In the genomic region with DNA sequence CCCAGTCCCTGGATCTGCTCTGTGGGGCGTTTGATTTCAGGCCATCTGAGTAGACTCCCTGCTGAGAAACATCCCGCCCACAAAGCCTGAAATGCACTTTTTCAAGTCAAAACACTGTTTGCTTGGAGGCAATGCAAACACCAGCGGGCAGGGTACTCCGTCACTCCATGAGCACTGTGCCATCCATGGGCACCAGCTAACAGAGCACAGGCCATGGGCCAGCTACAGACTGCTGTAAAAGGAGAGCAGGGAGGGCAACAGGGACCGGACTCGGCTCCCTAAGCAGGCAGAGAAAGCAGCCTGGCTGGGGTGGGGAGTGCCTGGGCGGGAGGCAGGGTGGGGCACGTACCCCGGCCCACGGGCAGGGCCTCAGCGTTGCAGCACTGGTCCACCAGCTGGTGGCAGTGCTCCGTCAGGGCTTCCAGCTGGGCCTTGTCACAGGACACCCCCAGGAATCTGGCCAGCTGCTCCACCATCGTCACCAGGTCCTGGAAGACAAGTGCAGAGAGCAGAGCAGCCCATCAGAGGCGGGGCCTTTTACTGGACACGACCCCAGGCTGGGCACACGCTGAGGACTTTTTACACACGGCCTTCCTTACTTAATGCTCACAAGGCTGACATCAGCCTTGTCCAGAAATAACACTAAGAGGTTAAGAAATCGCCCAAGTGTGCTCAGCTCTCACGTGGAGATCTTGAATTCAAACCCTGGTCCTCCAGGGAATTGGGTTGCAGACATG, we compare ENCODE assay signal across 11 cellular contexts. TPM values are rescaled to one million over a fixed set of nuclear protein-coding genes. Genes with fewer than 3 reads are reported as not detected.
A peak's percentile ranks its signal among the peaks of the same experiment; 100 is the strongest.
DNase-seq lines count a peak whose midpoint lies in the region; ATAC-seq and TF ChIP-seq lines count a peak whose summit lies in the region.
"Had no signal": no experiment of that assay in that cellular context is flagged by ENCODE, and none has a peak within 500 bp of the region (broad histone marks: within the 10 kb centered on the region; RNA-seq: fewer than 3 reads in every experiment).

No MANE protein-coding gene starts in this region.

- BruUV-seq in mammary epithelial cell (replicated peaks; lab: Mats Ljungman, UMichigan) = no TSS peak

- H3K27me3 ChIP-seq in ACC112 (ENCODE audit: insufficient read depth, low read length) (no peaks in the 10 kb centered on the region), MG63 (no peaks in the 10 kb centered on the region), esophagus squamous epithelium (peaks cover 0 to 50% (median 0%) of the 10 kb centered on the region in 4 donors), mesendoderm (ENCODE audit: insufficient read depth, low read length, poor library complexity) (no peaks in the 10 kb centered on the region), mammary epithelial cell (ENCODE audit: insufficient read depth, low read length) (peaks cover 3% of the 10 kb centered on the region)

- no peak for TF ChIP-seq POLR2A in esophagus squamous epithelium (IDR thresholded peaks at IDR 0.05)

- in situ Hi-C loops in mammary epithelial cell (cut with MboI; ENCODE audit: low sequenced_read_pairs in 2 of 2) = no loop called here

- H3K56ac ChIP-seq in mesendoderm (ENCODE audit: low read length) = no peak overlapping the region

- H2AFZ ChIP-seq in ACC112 (ENCODE audit: low read length, unreplicated experiment) (no peak overlapping the region), mammary epithelial cell (ENCODE audit: low read depth, low read length) (no peak overlapping the region)

- H3K4ac ChIP-seq in mesendoderm (ENCODE audit: low read depth, low read length) = no peak overlapping the region

- H3K36me3 ChIP-seq in ACC112 (ENCODE audit: insufficient read depth, low read length) = no peaks in the 10 kb centered on the region
- no peaks in the 10 kb centered on the region for H3K36me3 ChIP-seq in MG63
- no peaks in the 10 kb centered on the region for H3K36me3 ChIP-seq in esophagus squamous epithelium
- no peaks in the 10 kb centered on the region for H3K36me3 ChIP-seq in mesendoderm (ENCODE audit: control insufficient read depth, insufficient read depth, low read length)
- H3K36me3 ChIP-seq in mammary epithelial cell (ENCODE audit: insufficient read depth, low read length) = no peaks in the 10 kb centered on the region

- no peak overlapping the region for H3K18ac ChIP-seq in mesendoderm (ENCODE audit: low read length)

- no peak overlapping the region for H2BK15ac ChIP-seq in mesendoderm (replicated peaks; ENCODE audit: low read depth)

- H3K79me2 ChIP-seq in ACC112 (ENCODE audit: control insufficient read depth, insufficient read depth, low read length, unreplicated experiment) (no peaks in the 10 kb centered on the region), mesendoderm (ENCODE audit: control insufficient read depth, insufficient read depth, low read length) (no peaks in the 10 kb centered on the region), mammary epithelial cell (ENCODE audit: insufficient read depth, low read length) (no peaks in the 10 kb centered on the region)

- no peak overlapping the region for H2BK120ac ChIP-seq in mesendoderm (ENCODE audit: low read depth, low read length)

- H3K79me1 ChIP-seq in mesendoderm (ENCODE audit: low read length) = no peaks in the 10 kb centered on the region

- H3K27ac ChIP-seq in ACC112 (ENCODE audit: low read depth, low read length) (peak overlapping the region; percentile 59; the same call in 1 of the 2 replicates), esophagus squamous epithelium (peak overlapping the region in 3 of 4 donors; percentile 53 to 79 (median 74)), mesendoderm (ENCODE audit: low read depth, low read length) (no peak overlapping the region), mammary epithelial cell (ENCODE audit: insufficient read depth, low read depth, low read length) (no peak overlapping the region)
- H3K27ac ChIP-seq: epithelial cell of prostate had no signal

- H3K9ac ChIP-seq in mesendoderm (ENCODE audit: low read length) (no peak overlapping the region), mammary epithelial cell (ENCODE audit: insufficient read depth, low read length) (no peak overlapping the region)

- intact Hi-C loops in esophagus squamous epithelium (cut with DNase I) = no loop called here
- intact Hi-C loops in mammary epithelial cell (cut with micrococcal nuclease) = no loop called here

- H3K4me2 ChIP-seq in mesendoderm (ENCODE audit: low read length) (no peak overlapping the region), mammary epithelial cell (ENCODE audit: insufficient read depth, low read depth, low read length) (no peak overlapping the region)

- CTCF ChIA-PET in mammary epithelial cell (lab: Charles Lee; ENCODE audit: low non-redundant PET) = interaction anchor here (0.5 kb wide), 1 partner anchor 117 kb away, joined by 3 read pairs; no protein-coding TSS in a partner anchor

- no peak overlapping the region for H4K5ac ChIP-seq in mesendoderm (ENCODE audit: low read length)

- WGBS in esophagus squamous epithelium, 2 donors = 49 to 55% methylated on average over 6 to 13 of the region's 19 CpGs
- no CpG with 5 or more reads among the region's 19 CpGs for WGBS in mesendoderm (ENCODE audit: extremely low coverage, insufficient coverage, low lambda C conversion rate)
- WGBS in mammary epithelial cell (ENCODE audit: low coverage, missing lambda C conversion rate) = 55% methylated on average over 16 of the region's 19 CpGs

- H3K4me3 ChIP-seq in ACC112 (ENCODE audit: low read depth, low read length) (no peak overlapping the region), MG63 (no peak overlapping the region), esophagus squamous epithelium (no peak overlapping the region), mesendoderm (ENCODE audit: low read length) (no peak overlapping the region), mammary epithelial cell (replicated peaks in 1 of 3; ENCODE audit: insufficient read depth in 1 of 3, low read depth in 2 of 3, low read length in 3 of 3) (no peak overlapping the region)

- H3K4me1 ChIP-seq in ACC112 (ENCODE audit: control insufficient read depth, insufficient read depth, low read length, unreplicated experiment) (peaks cover 22% of the 10 kb centered on the region), esophagus squamous epithelium (peaks cover 3 to 40% (median 10%) of the 10 kb centered on the region in 3 donors), mesendoderm (ENCODE audit: control insufficient read depth, low read depth, low read length) (no peaks in the 10 kb centered on the region), mammary epithelial cell (ENCODE audit: insufficient read depth, low read length) (no peaks in the 10 kb centered on the region)

- ATAC-seq in GM21717 (IDR thresholded peaks at IDR 0.05; ENCODE audit: unreplicated experiment) (no peak), GM18502 (IDR thresholded peaks at IDR 0.05; ENCODE audit: poor library complexity, unreplicated experiment) (no peak)

- DNase-seq in MG63 (peak; percentile 39), esophagus squamous epithelium (lab: John Stamatoyannopoulos, UW) (no peak), mesendoderm (peak; percentile 40), mammary epithelial cell (no peak)
- DNase-seq in stimulated activated CD4-positive, alpha-beta T cell treated with anti-CD3 and anti-CD28 coated beads, Interleukin-4, amount 100 ng/mL, for 1 hour = no peak
- DNase-seq: activated naive CD4-positive, alpha-beta T cell treated with Interleukin-2 at 50 U/mL for 16 hours; NCI-H774 had no signal

- no peak overlapping the region for H4K8ac ChIP-seq in mesendoderm (ENCODE audit: low read depth, low read length)

- no peaks in the 10 kb centered on the region for H3K9me3 ChIP-seq in MG63
- no peaks in the 10 kb centered on the region for H3K9me3 ChIP-seq in esophagus squamous epithelium
- H3K9me3 ChIP-seq in mammary epithelial cell (replicated peaks; ENCODE audit: insufficient read depth, low read length) = no peaks in the 10 kb centered on the region

- H2AK5ac ChIP-seq in mesendoderm (ENCODE audit: low read length) = no peak overlapping the region

- TF ChIP-seq CTCF in esophagus squamous epithelium (IDR thresholded peaks at IDR 0.05) (peak in 1 of 6 experiments; percentile 7), mammary epithelial cell (conservative IDR thresholded peaks at IDR 0.05 in 1 of 2, IDR thresholded peaks at IDR 0.05 in 1 of 2; ENCODE audit: extremely low read depth in 1 of 2, insufficient read depth in 1 of 2, low read depth in 1 of 2, low read length in 2 of 2) (no peak)

- H3K23ac ChIP-seq in mesendoderm (ENCODE audit: low read length) = no peak overlapping the region

- H4K20me1 ChIP-seq in mammary epithelial cell (ENCODE audit: insufficient read depth, low read length) = no peaks in the 10 kb centered on the region

- dilution Hi-C loops in mammary epithelial cell (cut with HindIII; ENCODE audit: low sequenced_read_pairs) = no loop called here

- H2BK5ac ChIP-seq in mesendoderm (ENCODE audit: low read length) = no peak overlapping the region

RNA-seq across cellular contexts. Expression of a gene that starts 16.8 kb away (rescaled TPM):
- 0.37 and 2.9 TPM in 2 replicates for total RNA-seq in MG63 (2014; rRNA removed; shearing (Covaris generic); ENCODE audit: low replicate concordance)
- total RNA-seq in esophagus squamous epithelium (1 to 10 TPM in 2 of 4 donors, under 1 TPM in 2; 0.22 to 1.5 (median 0.90) TPM), mammary epithelial cell (1 to 10 TPM in 1 of 2 donors, under 1 TPM in 1; 0.59 to 2.0 TPM)
- polyA plus RNA-seq in mesendoderm (2013, experiment 1 of 2) = 0.38 TPM
- 0.56 TPM for polyA plus RNA-seq in mesendoderm (2013, experiment 2 of 2)
- polyA plus RNA-seq in mammary epithelial cell = 0.06 TPM
- not detected for polyA minus RNA-seq in mammary epithelial cell

RNA-seq across cellular contexts. Expression of a gene that starts 33.4 kb away (rescaled TPM):
- not detected in 2 replicates for total RNA-seq in MG63 (2014; rRNA removed; shearing (Covaris generic); ENCODE audit: low replicate concordance)
- not detected for total RNA-seq in esophagus squamous epithelium
- polyA plus RNA-seq in mesendoderm (2013, experiment 1 of 2) = 3.9 TPM
- 3.7 TPM for polyA plus RNA-seq in mesendoderm (2013, experiment 2 of 2)
- 1 to 10 TPM in 1 of 2 donors, under 1 TPM in 1; 0.82 to 1.5 TPM for total RNA-seq in mammary epithelial cell
- polyA plus RNA-seq in mammary epithelial cell = 0.11 TPM
- not detected for polyA minus RNA-seq in mammary epithelial cell

Comparison
In these comparisons a context has a peak if more than half of its experiments do, and no peak if none do; other contexts are left out.
1. H3K27ac ChIP-seq: peak in ACC112 (single experiment) and esophagus squamous epithelium (3 of 4); none in mesendoderm (single experiment) and mammary epithelial cell (single experiment).
2. DNase-seq: peak in MG63 (single experiment) and mesendoderm (single experiment); none in esophagus squamous epithelium (single experiment), stimulated activated CD4-positive, alpha-beta T cell treated with anti-CD3 and anti-CD28 coated beads, Interleukin-4, amount 100 ng/mL, for 1 hour (single experiment) and mammary epithelial cell (single experiment).